In the genomic region with DNA sequence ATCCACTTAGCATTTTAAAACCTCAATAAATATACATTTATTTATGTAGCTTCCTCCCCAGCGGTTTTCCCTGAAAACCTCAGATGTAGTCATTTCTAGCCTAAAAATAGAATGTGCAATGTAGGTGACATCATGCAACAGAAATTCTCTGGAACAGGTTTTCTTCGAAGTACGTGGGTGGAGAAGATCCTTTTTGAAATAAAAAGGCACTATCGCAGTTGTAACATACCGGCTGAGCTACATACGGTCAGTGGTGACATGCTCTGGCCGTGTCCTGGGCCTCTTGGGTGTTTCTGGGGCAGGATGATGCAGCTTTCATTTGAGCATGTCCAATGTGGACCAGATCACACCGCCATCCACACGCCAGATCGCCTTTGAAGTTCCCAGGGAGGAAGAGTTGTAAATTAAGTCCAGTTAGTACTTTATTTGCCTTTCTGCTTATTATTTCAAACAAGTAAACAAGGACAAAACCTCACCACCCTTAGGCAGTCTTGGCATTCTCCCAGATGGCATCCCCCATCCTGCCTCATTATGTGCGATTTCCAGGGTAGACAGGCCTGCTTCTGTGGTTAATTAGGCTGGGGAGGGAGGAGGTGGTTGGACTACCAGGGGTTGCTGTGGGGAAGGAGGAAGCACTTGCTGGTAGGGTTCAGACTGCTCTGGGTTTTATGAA, we compare ENCODE assay signal across 8 cellular contexts.
DNase-seq lines count a peak whose midpoint lies in the region; ATAC-seq, FAIRE-seq and TF ChIP-seq lines count a peak whose summit lies in the region.

No MANE protein-coding gene starts in this region.

- H3K4me1 ChIP-seq in body of pancreas = no peaks in the 10 kb centered on the region
- peaks cover 11% of the 10 kb centered on the region for H3K4me1 ChIP-seq in left ventricle myocardium inferior

- H3K9me3 ChIP-seq in body of pancreas (no peaks in the 10 kb centered on the region), left ventricle myocardium inferior (replicated peaks) (no peaks in the 10 kb centered on the region)

- H3K27ac ChIP-seq in body of pancreas = no peak overlapping the region
- no peak overlapping the region for H3K27ac ChIP-seq in left ventricle myocardium inferior (replicated peaks)

- peak; percentile 18 for ATAC-seq in body of pancreas
- ATAC-seq in HG03097 (IDR thresholded peaks at IDR 0.05; ENCODE audit: low FRiP score, unreplicated experiment) = no peak

- no peak for TF ChIP-seq POLR2A in body of pancreas (IDR thresholded peaks at IDR 0.05)

- H3K36me3 ChIP-seq in body of pancreas (replicated peaks in 1 of 2; ENCODE audit: insufficient read depth in 1 of 2, low read depth in 2 of 2) = no peaks in the 10 kb centered on the region
- H3K36me3 ChIP-seq in left ventricle myocardium inferior = no peaks in the 10 kb centered on the region

- FAIRE-seq in frontal cortex (lab: Jason Lieb, UNC) = no peak

- peak; percentile 26 for DNase-seq in activated T-cell treated with anti-CD3 and anti-CD28 coated beads for 24 hours (ENCODE audit: low read depth)
- no peak for DNase-seq in activated T-cell treated with anti-CD3 and anti-CD28 coated beads for 4 hours
- DNase-seq in NCI-H748 treated with DMSO at 0.1 percent for 48 hours (lab: John Stamatoyannopoulos, UW) = peak; percentile 15
- DNase-seq in body of pancreas = no peak
- DNase-seq in retinal pigment epithelial cell (ENCODE audit: low read depth) = peak; percentile 65
- no peak for DNase-seq in frontal cortex (ENCODE audit: low spot score in 2 of 2)
- no peak for DNase-seq in left ventricle myocardium inferior

- no peak for TF ChIP-seq CTCF in body of pancreas (IDR thresholded peaks at IDR 0.05)
- no peak for TF ChIP-seq CTCF in retinal pigment epithelial cell (conservative IDR thresholded peaks at IDR 0.05; ENCODE audit: low read depth, low read length)
- TF ChIP-seq CTCF in left ventricle myocardium inferior (IDR thresholded peaks at IDR 0.05; ENCODE audit: borderline replicate concordance) = no peak

- intact Hi-C loops in body of pancreas (cut with DNase I) = no loop called here
- intact Hi-C loops in left ventricle myocardium inferior (cut with micrococcal nuclease) = no loop called here

- H3K4me3 ChIP-seq in body of pancreas = no peak overlapping the region
- no peak overlapping the region for H3K4me3 ChIP-seq in retinal pigment epithelial cell (ENCODE audit: low read length)
- no peak overlapping the region for H3K4me3 ChIP-seq in left ventricle myocardium inferior

- WGBS in body of pancreas, 2 donors = 59 to 69% methylated on average over 11 of the region's 11 CpGs

- H3K27me3 ChIP-seq in body of pancreas = no peaks in the 10 kb centered on the region
- no peaks in the 10 kb centered on the region for H3K27me3 ChIP-seq in left ventricle myocardium inferior (ENCODE audit: low read depth)

Comparison
In these comparisons a context has a peak if more than half of its experiments do, and no peak if none do; other contexts are left out.
1. DNase-seq: peak in activated T-cell treated with anti-CD3 and anti-CD28 coated beads for 24 hours (single experiment), NCI-H748 treated with DMSO at 0.1 percent for 48 hours (single experiment) and retinal pigment epithelial cell (single experiment); none in activated T-cell treated with anti-CD3 and anti-CD28 coated beads for 4 hours (single experiment), body of pancreas (0 of 4), frontal cortex (0 of 2) and left ventricle myocardium inferior (single experiment).